ENCODE assay signal across 15 cellular contexts in the genomic region with DNA sequence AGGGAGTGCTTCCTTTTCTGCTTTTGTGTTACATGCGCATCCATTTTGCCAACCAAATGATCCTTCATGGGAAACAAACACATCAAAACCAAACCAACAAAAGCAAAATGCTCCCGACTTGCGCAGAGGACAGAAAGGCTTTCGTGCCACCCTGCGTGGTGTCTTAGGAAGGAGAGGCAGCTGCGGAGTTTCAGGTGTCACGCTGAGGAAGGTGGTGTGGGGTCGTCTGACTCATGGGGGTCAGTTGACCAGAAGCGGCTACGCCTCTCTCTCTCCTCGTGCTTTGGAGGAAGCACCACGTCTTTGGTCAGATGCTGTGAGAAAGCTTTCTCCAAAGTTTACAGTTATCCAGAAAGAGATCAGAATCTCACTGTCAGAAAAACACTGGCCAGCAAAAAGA. TPM values are rescaled to one million over a fixed set of nuclear protein-coding genes. Genes with fewer than 3 reads are reported as not detected.
A peak's percentile ranks its signal among the peaks of the same experiment; 100 is the strongest.
DNase-seq lines count a peak whose midpoint lies in the region; ATAC-seq and TF ChIP-seq lines count a peak whose summit lies in the region.
"Had no signal": no experiment of that assay in that cellular context is flagged by ENCODE, and none has a peak within 500 bp of the region (broad histone marks: within the 10 kb centered on the region; RNA-seq: fewer than 3 reads in every experiment).

No MANE protein-coding gene starts in this region.

- H3K27me3 ChIP-seq in SJCRH30 (no peaks in the 10 kb centered on the region), fibroblast of lung (ENCODE audit: control insufficient read depth, insufficient read depth, low read length) (no peaks in the 10 kb centered on the region)
- H3K27me3 ChIP-seq: colonic mucosa had no signal

- H3K9me3 ChIP-seq in SJCRH30 (replicated peaks) = no peaks in the 10 kb centered on the region
- no peaks in the 10 kb centered on the region for H3K9me3 ChIP-seq in fibroblast of lung (ENCODE audit: control insufficient read depth, insufficient read depth, low read depth, low read length)
- H3K9me3 ChIP-seq: colonic mucosa, HAP-1 had no signal

- no peak overlapping the region for H3K4me3 ChIP-seq in SJCRH30
- H3K4me3 ChIP-seq in fibroblast of lung (replicated peaks in 1 of 4; ENCODE audit: control extremely low read depth in 1 of 4, insufficient read depth in 1 of 4, low read depth in 3 of 4, low read length in 4 of 4) = peak overlapping the region in 1 of 4 experiments; percentile 23
- H3K4me3 ChIP-seq: colonic mucosa, HAP-1 had no signal

- TF ChIP-seq CTCF in fibroblast of lung (conservative IDR thresholded peaks at IDR 0.05 in 1 of 2, IDR thresholded peaks at IDR 0.05 in 1 of 2; ENCODE audit: low read depth in 1 of 2, low read length in 2 of 2) (no peak), omental fat pad (IDR thresholded peaks at IDR 0.05) (no peak)

- peaks cover 53% of the 10 kb centered on the region for H3K4me1 ChIP-seq in SJCRH30
- H3K4me1 ChIP-seq in fibroblast of lung (ENCODE audit: control insufficient read depth, extremely low read depth, insufficient read depth, low read length) = peaks cover 72% of the 10 kb centered on the region
- H3K4me1 ChIP-seq: colonic mucosa had no signal

- ATAC-seq in omental fat pad (ENCODE audit: low FRiP score) = no peak

- H2AFZ ChIP-seq in fibroblast of lung (ENCODE audit: low read length) = no peak overlapping the region

- H3K4me2 ChIP-seq in fibroblast of lung (ENCODE audit: extremely low read depth, insufficient read depth, low read length) = peak overlapping the region; percentile 6

- H3K36me3 ChIP-seq in SJCRH30 = no peaks in the 10 kb centered on the region
- peaks cover 7% of the 10 kb centered on the region for H3K36me3 ChIP-seq in fibroblast of lung (ENCODE audit: control insufficient read depth, insufficient read depth, low read length)
- H3K36me3 ChIP-seq: colonic mucosa, HAP-1 had no signal

- H4K20me1 ChIP-seq in fibroblast of lung (ENCODE audit: control insufficient read depth, extremely low read depth, insufficient read depth, low read length) = no peaks in the 10 kb centered on the region

- H3K27ac ChIP-seq in SJCRH30 (peak overlapping the region; percentile 27), fibroblast of lung (ENCODE audit: insufficient read depth, low read length) (peak overlapping the region; percentile 89)
- H3K27ac ChIP-seq: colonic mucosa had no signal

- H3K79me2 ChIP-seq in fibroblast of lung (ENCODE audit: control insufficient read depth, insufficient read depth, low read length) = peaks cover 100% of the 10 kb centered on the region

- DNase-seq in ELR (ENCODE audit: low read depth) (peak; percentile 83), SJCRH30 (peak; percentile 19 to 42), fibroblast of lung (ENCODE audit: low read depth in 2 of 2) (peak; percentile 80 to 90), pulmonary artery endothelial cell (ENCODE audit: low read depth, low spot score) (peak; percentile 46), GDM1 (lab: John Stamatoyannopoulos, UW) (no peak), NCI-H2171 (lab: John Stamatoyannopoulos, UW) (no peak), omental fat pad (ENCODE audit: low spot score) (no peak)
- DNase-seq in activated effector memory CD4-positive, alpha-beta T cell treated with anti-CD3 and anti-CD28 coated beads, Interleukin-2, amount 50 U/mL, for 16 hours = no peak
- DNase-seq: activated CD4-positive, CD25-positive, alpha-beta regulatory T cell; C1 segment of cervical spinal cord; colonic mucosa; KBM-7; SHP77; stimulated activated naive CD4-positive, alpha-beta T cell had no signal

- H3K9ac ChIP-seq in fibroblast of lung (ENCODE audit: insufficient read depth, low read length) = peak overlapping the region; percentile 47

RNA-seq across cellular contexts. Expression of gene EMP1, which starts 7.9 kb away (rescaled TPM):
- 3.4 and 7.5 TPM in 2 replicates for total RNA-seq in SJCRH30 (2014; rRNA removed; shearing (Covaris generic))
- total RNA-seq in fibroblast of lung = 27.5 and 53.5 TPM in 2 replicates
- polyA plus RNA-seq in fibroblast of lung = 374 and 437 TPM in 2 replicates
- polyA plus RNA-seq in fibroblast of lung (2012) = 488 and 577 TPM in 2 replicates
- 599 and 783 TPM in 2 replicates for polyA minus RNA-seq in fibroblast of lung (ENCODE audit: low replicate concordance)
- 144 and 167 TPM in 2 replicates for total RNA-seq in pulmonary artery endothelial cell
- total RNA-seq in omental fat pad = 1,000 to 10,000 TPM in 2 of 4 donors, 100 to 1,000 TPM in 2; 687 to 4,689 (median 1,133) TPM

Comparison
In these comparisons a context has a peak if more than half of its experiments do, and no peak if none do; other contexts are left out.
1. DNase-seq: peak in ELR (single experiment), SJCRH30 (2 of 2), fibroblast of lung (2 of 2) and pulmonary artery endothelial cell (single experiment); none in GDM1 (single experiment), NCI-H2171 (single experiment), omental fat pad (single experiment) and activated effector memory CD4-positive, alpha-beta T cell treated with anti-CD3 and anti-CD28 coated beads, Interleukin-2, amount 50 U/mL, for 16 hours (single experiment).